1 cellular context compared by ENCODE assay signal in genomic region chr2:86661333-86661732, GRCh38.
TF ChIP-seq lines count a peak whose summit lies in the region.

No MANE protein-coding gene starts in this region.

TF ChIP-seq in K562, 482 proteins besides CTCF, POLR2A, EP300 and RAD21:
- peak; percentile 88 for TF ChIP-seq NFE2L1 (tag; IDR thresholded peaks at IDR 0.05; ENCODE audit: borderline replicate concordance, low read depth)
- TF ChIP-seq ZNF707 (CRISPR knock-in tag; conservative IDR thresholded peaks at IDR 0.05): no peak
- no peak for TF ChIP-seq JUNB (CRISPR knock-in tag; conservative IDR thresholded peaks at IDR 0.05)
- TF ChIP-seq BCOR (IDR thresholded peaks at IDR 0.05): no peak
- TF ChIP-seq MAFF (IDR thresholded peaks at IDR 0.05; ENCODE audit: low read length): peak; percentile 73; the same call in 1 of the 2 replicates
- TF ChIP-seq ZEB2 (IDR thresholded peaks at IDR 0.05): peak; percentile 25; the same call in 1 of the 2 replicates
- TF ChIP-seq CBFA2T3 (IDR thresholded peaks at IDR 0.05): peak; percentile 54
- TF ChIP-seq TRIM28 (IDR thresholded peaks at IDR 0.05): 0 out of 2 replicates have a peak, but pooled peaks have one; percentile 62
- peak; percentile 77 for TF ChIP-seq C11orf30 (IDR thresholded peaks at IDR 0.05; ENCODE audit: low read depth)
- no peak for TF ChIP-seq RAD51 (IDR thresholded peaks at IDR 0.05; ENCODE audit: borderline replicate concordance, low read depth)
- no peak for TF ChIP-seq HINFP (tag; conservative IDR thresholded peaks at IDR 0.05; ENCODE audit: low read depth)
- no peak for TF ChIP-seq STAT5B (CRISPR knock-in tag; IDR thresholded peaks at IDR 0.05)
- TF ChIP-seq TRIM24 (IDR thresholded peaks at IDR 0.05): peak; percentile 46 to 52; a peak in 1 of 4 replicates
- TF ChIP-seq, protein P1, sequence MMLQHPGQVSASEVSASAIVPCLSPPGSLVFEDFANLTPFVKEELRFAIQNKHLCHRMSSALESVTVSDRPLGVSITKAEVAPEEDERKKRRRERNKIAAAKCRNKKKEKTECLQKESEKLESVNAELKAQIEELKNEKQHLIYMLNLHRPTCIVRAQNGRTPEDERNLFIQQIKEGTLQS (IDR thresholded peaks at IDR 0.05): peak; percentile 20; the same call in 1 of the 2 replicates
- TF ChIP-seq, protein P1 (CRISPR knock-in tag; conservative IDR thresholded peaks at IDR 0.05): no peak
- no peak for TF ChIP-seq ZSCAN32 (CRISPR knock-in tag; IDR thresholded peaks at IDR 0.05)
- TF ChIP-seq, protein P2, sequence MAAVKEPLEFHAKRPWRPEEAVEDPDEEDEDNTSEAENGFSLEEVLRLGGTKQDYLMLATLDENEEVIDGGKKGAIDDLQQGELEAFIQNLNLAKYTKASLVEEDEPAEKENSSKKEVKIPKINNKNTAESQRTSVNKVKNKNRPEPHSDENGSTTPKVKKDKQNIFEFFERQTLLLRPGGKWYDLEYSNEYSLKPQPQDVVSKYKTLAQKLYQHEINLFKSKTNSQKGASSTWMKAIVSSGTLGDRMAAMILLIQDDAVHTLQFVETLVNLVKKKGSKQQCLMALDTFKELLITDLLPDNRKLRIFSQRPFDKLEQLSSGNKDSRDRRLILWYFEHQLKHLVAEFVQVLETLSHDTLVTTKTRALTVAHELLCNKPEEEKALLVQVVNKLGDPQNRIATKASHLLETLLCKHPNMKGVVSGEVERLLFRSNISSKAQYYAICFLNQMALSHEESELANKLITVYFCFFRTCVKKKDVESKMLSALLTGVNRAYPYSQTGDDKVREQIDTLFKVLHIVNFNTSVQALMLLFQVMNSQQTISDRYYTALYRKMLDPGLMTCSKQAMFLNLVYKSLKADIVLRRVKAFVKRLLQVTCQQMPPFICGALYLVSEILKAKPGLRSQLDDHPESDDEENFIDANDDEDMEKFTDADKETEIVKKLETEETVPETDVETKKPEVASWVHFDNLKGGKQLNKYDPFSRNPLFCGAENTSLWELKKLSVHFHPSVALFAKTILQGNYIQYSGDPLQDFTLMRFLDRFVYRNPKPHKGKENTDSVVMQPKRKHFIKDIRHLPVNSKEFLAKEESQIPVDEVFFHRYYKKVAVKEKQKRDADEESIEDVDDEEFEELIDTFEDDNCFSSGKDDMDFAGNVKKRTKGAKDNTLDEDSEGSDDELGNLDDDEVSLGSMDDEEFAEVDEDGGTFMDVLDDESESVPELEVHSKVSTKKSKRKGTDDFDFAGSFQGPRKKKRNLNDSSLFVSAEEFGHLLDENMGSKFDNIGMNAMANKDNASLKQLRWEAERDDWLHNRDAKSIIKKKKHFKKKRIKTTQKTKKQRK (IDR thresholded peaks at IDR 0.05; ENCODE audit: borderline replicate concordance, low read depth, low read length): peak; percentile 62; the same call in 1 of the 2 replicates
- peak; percentile 92 for TF ChIP-seq MAFG (tag; conservative IDR thresholded peaks at IDR 0.05)
- no peak for TF ChIP-seq PTBP1 (IDR thresholded peaks at IDR 0.05; ENCODE audit: low read depth, low read length)
- TF ChIP-seq ARID1B (IDR thresholded peaks at IDR 0.05): peak; percentile 52
- no peak for TF ChIP-seq CREM (IDR thresholded peaks at IDR 0.05; ENCODE audit: low read depth)
- TF ChIP-seq ZFP36 (IDR thresholded peaks at IDR 0.05; ENCODE audit: low read depth, low read length, partially characterized antibody): peak; percentile 50
- TF ChIP-seq NBN (IDR thresholded peaks at IDR 0.05; ENCODE audit: low read depth): no peak
- peak; percentile 85 for TF ChIP-seq NFIC (IDR thresholded peaks at IDR 0.05)
- TF ChIP-seq MAFK (IDR thresholded peaks at IDR 0.05; ENCODE audit: low read length): peak; percentile 72; the same call in 1 of the 2 replicates
- peak in 1 of 2 experiments; percentile 90; a peak in 2 of 3 replicates for TF ChIP-seq CBX3 (IDR thresholded peaks at IDR 0.05; ENCODE audit: borderline replicate concordance in 1 of 2, low read length in 2 of 2)
- TF ChIP-seq KDM1A (IDR thresholded peaks at IDR 0.05): 0 out of 4 replicates have a peak, but pooled peaks of 1 of the 2 experiments have one; percentile 40
- TF ChIP-seq NFE2 (IDR thresholded peaks at IDR 0.05; ENCODE audit: low read depth): peak; percentile 83
- TF ChIP-seq MYC (IDR thresholded peaks at IDR 0.05; ENCODE audit: low read depth, low read length): no peak
- no peak for TF ChIP-seq MYC (CRISPR knock-in tag; IDR thresholded peaks at IDR 0.05; ENCODE audit: borderline replicate concordance, low read depth)
- TF ChIP-seq ZNF12 (CRISPR knock-in tag; IDR thresholded peaks at IDR 0.05): no peak
- TF ChIP-seq, protein P3, sequence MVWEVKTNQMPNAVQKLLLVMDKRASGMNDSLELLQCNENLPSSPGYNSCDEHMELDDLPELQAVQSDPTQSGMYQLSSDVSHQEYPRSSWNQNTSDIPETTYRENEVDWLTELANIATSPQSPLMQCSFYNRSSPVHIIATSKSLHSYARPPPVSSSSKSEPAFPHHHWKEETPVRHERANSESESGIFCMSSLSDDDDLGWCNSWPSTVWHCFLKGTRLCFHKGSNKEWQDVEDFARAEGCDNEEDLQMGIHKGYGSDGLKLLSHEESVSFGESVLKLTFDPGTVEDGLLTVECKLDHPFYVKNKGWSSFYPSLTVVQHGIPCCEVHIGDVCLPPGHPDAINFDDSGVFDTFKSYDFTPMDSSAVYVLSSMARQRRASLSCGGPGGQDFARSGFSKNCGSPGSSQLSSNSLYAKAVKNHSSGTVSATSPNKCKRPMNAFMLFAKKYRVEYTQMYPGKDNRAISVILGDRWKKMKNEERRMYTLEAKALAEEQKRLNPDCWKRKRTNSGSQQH (CRISPR knock-in tag; IDR thresholded peaks at IDR 0.05): no peak
- 0 out of 4 replicates have a peak, but pooled peaks of 1 of the 2 experiments have one; percentile 18 for TF ChIP-seq HDAC1 (IDR thresholded peaks at IDR 0.05)
- TF ChIP-seq BACH1 (tag; IDR thresholded peaks at IDR 0.05): peak; percentile 77
- peak in 1 of 2 experiments; percentile 63; a peak in 2 of 4 replicates for TF ChIP-seq RCOR1 (IDR thresholded peaks at IDR 0.05; ENCODE audit: borderline replicate concordance in 1 of 2, low read depth in 2 of 2, low read length in 2 of 2)
- peak; percentile 15; the same call in 1 of the 2 replicates for TF ChIP-seq DPF2 (IDR thresholded peaks at IDR 0.05)
- no peak for TF ChIP-seq ZNF224 (CRISPR knock-in tag; IDR thresholded peaks at IDR 0.05)
- TF ChIP-seq ZNF316 (IDR thresholded peaks at IDR 0.05): peak; percentile 78
- TF ChIP-seq CBX5 (IDR thresholded peaks at IDR 0.05; ENCODE audit: borderline replicate concordance, low read depth): peak; percentile 76; the same call in 1 of the 2 replicates
- TF ChIP-seq CBX1 (IDR thresholded peaks at IDR 0.05; ENCODE audit: low read depth): no peak
- TF ChIP-seq, protein P4, sequence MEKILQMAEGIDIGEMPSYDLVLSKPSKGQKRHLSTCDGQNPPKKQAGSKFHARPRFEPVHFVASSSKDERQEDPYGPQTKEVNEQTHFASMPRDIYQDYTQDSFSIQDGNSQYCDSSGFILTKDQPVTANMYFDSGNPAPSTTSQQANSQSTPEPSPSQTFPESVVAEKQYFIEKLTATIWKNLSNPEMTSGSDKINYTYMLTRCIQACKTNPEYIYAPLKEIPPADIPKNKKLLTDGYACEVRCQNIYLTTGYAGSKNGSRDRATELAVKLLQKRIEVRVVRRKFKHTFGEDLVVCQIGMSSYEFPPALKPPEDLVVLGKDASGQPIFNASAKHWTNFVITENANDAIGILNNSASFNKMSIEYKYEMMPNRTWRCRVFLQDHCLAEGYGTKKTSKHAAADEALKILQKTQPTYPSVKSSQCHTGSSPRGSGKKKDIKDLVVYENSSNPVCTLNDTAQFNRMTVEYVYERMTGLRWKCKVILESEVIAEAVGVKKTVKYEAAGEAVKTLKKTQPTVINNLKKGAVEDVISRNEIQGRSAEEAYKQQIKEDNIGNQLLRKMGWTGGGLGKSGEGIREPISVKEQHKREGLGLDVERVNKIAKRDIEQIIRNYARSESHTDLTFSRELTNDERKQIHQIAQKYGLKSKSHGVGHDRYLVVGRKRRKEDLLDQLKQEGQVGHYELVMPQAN (IDR thresholded peaks at IDR 0.05; ENCODE audit: borderline replicate concordance): no peak
- TF ChIP-seq CBFA2T2 (conservative IDR thresholded peaks at IDR 0.05): 0 out of 2 replicates have a peak, but pooled peaks have one; percentile 11
- TF ChIP-seq SOX6 (IDR thresholded peaks at IDR 0.05): peak; percentile 66
- no peak for TF ChIP-seq NFIX (CRISPR knock-in tag; IDR thresholded peaks at IDR 0.05; ENCODE audit: low read depth)
- TF ChIP-seq SRSF9 (IDR thresholded peaks at IDR 0.05; ENCODE audit: borderline replicate concordance, low read depth, low read length): no peak
- TF ChIP-seq, protein P5, sequence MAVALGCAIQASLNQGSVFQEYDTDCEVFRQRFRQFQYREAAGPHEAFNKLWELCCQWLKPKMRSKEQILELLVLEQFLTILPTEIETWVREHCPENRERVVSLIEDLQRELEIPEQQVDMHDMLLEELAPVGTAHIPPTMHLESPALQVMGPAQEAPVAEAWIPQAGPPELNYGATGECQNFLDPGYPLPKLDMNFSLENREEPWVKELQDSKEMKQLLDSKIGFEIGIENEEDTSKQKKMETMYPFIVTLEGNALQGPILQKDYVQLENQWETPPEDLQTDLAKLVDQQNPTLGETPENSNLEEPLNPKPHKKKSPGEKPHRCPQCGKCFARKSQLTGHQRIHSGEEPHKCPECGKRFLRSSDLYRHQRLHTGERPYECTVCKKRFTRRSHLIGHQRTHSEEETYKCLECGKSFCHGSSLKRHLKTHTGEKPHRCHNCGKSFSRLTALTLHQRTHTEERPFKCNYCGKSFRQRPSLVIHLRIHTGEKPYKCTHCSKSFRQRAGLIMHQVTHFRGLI (CRISPR knock-in tag; IDR thresholded peaks at IDR 0.05): no peak
- TF ChIP-seq FOXA3 (CRISPR knock-in tag; conservative IDR thresholded peaks at IDR 0.05 in 1 of 2, IDR thresholded peaks at IDR 0.05 in 1 of 2): no peak
- TF ChIP-seq MECOM (CRISPR knock-in tag; IDR thresholded peaks at IDR 0.05): peak; percentile 88
- TF ChIP-seq ZNF239 (CRISPR knock-in tag; IDR thresholded peaks at IDR 0.05): no peak
- TF ChIP-seq NCOR1 (IDR thresholded peaks at IDR 0.05): 0 out of 2 replicates have a peak, but pooled peaks have one; percentile 24
